1 cellular context compared by ENCODE assay signal in the genomic region with DNA sequence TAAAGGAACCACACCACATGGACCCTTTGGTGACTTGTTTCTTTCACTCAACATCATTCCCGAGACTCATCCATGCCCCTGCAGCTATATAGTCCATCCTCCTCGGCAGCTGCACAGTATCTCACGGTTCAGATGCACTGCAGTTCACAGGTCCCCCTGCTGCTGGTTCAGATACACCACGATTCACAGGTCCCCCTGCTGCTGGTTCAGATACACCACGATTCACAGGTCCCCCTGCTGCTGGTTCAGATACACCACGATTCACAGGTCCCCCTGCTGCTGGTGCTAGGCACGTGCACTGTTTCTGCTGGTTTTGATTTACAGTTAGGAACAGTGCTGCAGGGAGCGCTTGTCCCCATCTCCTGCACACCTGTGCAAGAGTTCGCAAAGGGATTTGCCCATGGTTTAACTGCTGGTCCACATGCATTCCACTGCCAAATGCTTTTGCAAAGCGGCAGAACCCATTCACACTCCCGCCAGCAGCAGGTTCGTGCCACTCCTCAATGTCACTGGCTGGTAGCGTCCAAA.
TF ChIP-seq lines count a peak whose summit lies in the region.

No MANE protein-coding gene starts in this region.

TF ChIP-seq in A549, 52 proteins besides CTCF, POLR2A, EP300 and RAD21 (continued from another document):
- TF ChIP-seq, protein P1, sequence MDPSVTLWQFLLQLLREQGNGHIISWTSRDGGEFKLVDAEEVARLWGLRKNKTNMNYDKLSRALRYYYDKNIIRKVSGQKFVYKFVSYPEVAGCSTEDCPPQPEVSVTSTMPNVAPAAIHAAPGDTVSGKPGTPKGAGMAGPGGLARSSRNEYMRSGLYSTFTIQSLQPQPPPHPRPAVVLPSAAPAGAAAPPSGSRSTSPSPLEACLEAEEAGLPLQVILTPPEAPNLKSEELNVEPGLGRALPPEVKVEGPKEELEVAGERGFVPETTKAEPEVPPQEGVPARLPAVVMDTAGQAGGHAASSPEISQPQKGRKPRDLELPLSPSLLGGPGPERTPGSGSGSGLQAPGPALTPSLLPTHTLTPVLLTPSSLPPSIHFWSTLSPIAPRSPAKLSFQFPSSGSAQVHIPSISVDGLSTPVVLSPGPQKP (IDR thresholded peaks at IDR 0.05; ENCODE audit: low read depth, low read length), result no peak
- no peak for TF ChIP-seq HDAC2 (IDR thresholded peaks at IDR 0.05)
